ENCODE assay signal across 1 cellular context in genomic region chr6:132333639-132334516, GRCh38.
A peak's percentile ranks its signal among the peaks of the same experiment; 100 is the strongest.
TF ChIP-seq lines count a peak whose summit lies in the region.

No MANE protein-coding gene starts in this region.

TF ChIP-seq in HCT116, 20 proteins besides CTCF, POLR2A, EP300 and RAD21 (continued from another document):
- TF ChIP-seq JUND (IDR thresholded peaks at IDR 0.05): peak; percentile 88
